ENCODE assay signal across 14 cellular contexts in the genomic region with DNA sequence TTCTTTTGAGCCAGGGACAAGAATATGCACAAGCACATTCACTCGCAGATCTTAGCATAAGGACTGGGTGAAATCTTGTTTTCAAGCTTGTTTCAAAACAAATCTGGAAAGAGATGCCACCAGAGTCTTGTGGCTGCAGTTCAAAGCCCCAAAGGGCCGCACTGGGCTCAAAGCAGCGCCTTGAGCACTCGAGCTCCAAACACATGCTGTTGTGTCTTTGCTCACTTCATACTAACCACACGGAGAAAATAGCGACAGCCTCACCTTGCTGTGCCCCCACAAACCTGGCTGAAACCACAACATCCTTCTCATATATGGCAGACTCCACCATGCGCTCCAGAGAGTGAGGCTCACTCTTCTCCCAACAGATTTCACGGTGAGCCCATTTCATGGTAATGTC. TPM values are rescaled to one million over a fixed set of nuclear protein-coding genes. Genes with fewer than 3 reads are reported as not detected.
DNase-seq lines count a peak whose midpoint lies in the region; ATAC-seq and TF ChIP-seq lines count a peak whose summit lies in the region.
"Had no signal": no experiment of that assay in that cellular context is flagged by ENCODE, and none has a peak within 500 bp of the region (broad histone marks: within the 10 kb centered on the region; RNA-seq: fewer than 3 reads in every experiment).

No MANE protein-coding gene starts in this region.

- intact Hi-C loops in body of pancreas (cut with DNase I), result no loop called here

- H3K4me3 ChIP-seq in thymus (ENCODE audit: low read length), result peak overlapping the region; percentile 14
- no peak overlapping the region for H3K4me3 ChIP-seq in body of pancreas
- H3K4me3 ChIP-seq: hepatocyte, PC-9, skin epidermis had no signal

- H3K27ac Mint-ChIP-seq in activated CD4-positive, alpha-beta memory T cell treated with anti-CD3 and anti-CD28 coated beads, Interleukin-2, amount 10 ng/mL, durations not matched to agents 7 days and 5 days, result peak overlapping the region; percentile 79
- peak overlapping the region; percentile 81 for H3K27ac Mint-ChIP-seq in activated naive CD8-positive, alpha-beta T cell treated with anti-CD3 and anti-CD28 coated beads, Interleukin-2, amount 10 ng/mL, durations not matched to agents 7 days and 5 days
- H3K27ac Mint-ChIP-seq: natural killer cell had no signal

- H3K27me3 Mint-ChIP-seq in activated CD4-positive, alpha-beta memory T cell treated with anti-CD3 and anti-CD28 coated beads, Interleukin-2, amount 10 ng/mL, durations not matched to agents 7 days and 5 days, result no peaks in the 10 kb centered on the region
- no peaks in the 10 kb centered on the region for H3K27me3 Mint-ChIP-seq in activated naive CD8-positive, alpha-beta T cell treated with anti-CD3 and anti-CD28 coated beads, Interleukin-2, amount 10 ng/mL, durations not matched to agents 7 days and 5 days

- peak; percentile 55 for DNase-seq in activated gamma-delta T cell treated with Interleukin-2 at 50 U/mL for 16 hours
- DNase-seq in activated gamma-delta T cell (lab: John Stamatoyannopoulos, UW), result no peak
- peak; percentile 60 for DNase-seq in activated CD4-positive, alpha-beta memory T cell treated with anti-CD3 and anti-CD28 coated beads, Interleukin-2, amount 10 ng/mL, durations not matched to agents 7 days and 5 days
- peak; percentile 54 for DNase-seq in activated naive CD8-positive, alpha-beta T cell treated with anti-CD3 and anti-CD28 coated beads, Interleukin-2, amount 10 ng/mL, durations not matched to agents 7 days and 5 days
- DNase-seq in body of pancreas, result no peak
- DNase-seq: natural killer cell, NCI-H1105 treated with DMSO at 0.1 percent for 48 hours, posterior cingulate gyrus had no signal

- CTCF ChIA-PET in activated CD4-positive, alpha-beta memory T cell treated with anti-CD3 and anti-CD28 coated beads, Interleukin-2, amount 10 ng/mL, durations not matched to agents 7 days and 5 days (lab: Charles Lee), result interaction anchor here (0.7 to 3.0 kb wide), 12 partner anchors 8 to 171 kb away, joined by 3 to 21 read pairs (median 7); no protein-coding TSS in a partner anchor

- H3K36me3 Mint-ChIP-seq in activated CD4-positive, alpha-beta memory T cell treated with anti-CD3 and anti-CD28 coated beads, Interleukin-2, amount 10 ng/mL, durations not matched to agents 7 days and 5 days (ENCODE audit: low read depth), result peaks cover 13% of the 10 kb centered on the region
- peaks cover 11% of the 10 kb centered on the region for H3K36me3 Mint-ChIP-seq in activated naive CD8-positive, alpha-beta T cell treated with anti-CD3 and anti-CD28 coated beads, Interleukin-2, amount 10 ng/mL, durations not matched to agents 7 days and 5 days
- H3K36me3 Mint-ChIP-seq: natural killer cell had no signal

- POLR2A ChIA-PET in activated CD4-positive, alpha-beta memory T cell treated with anti-CD3 and anti-CD28 coated beads, Interleukin-2, amount 10 ng/mL, durations not matched to agents 7 days and 5 days (lab: Charles Lee), result interaction anchor here (1.0 to 16.3 kb wide), 14 partner anchors 8 to 205 kb away, joined by 3 to 422 read pairs (median 5); a partner anchor contains a TSS
- POLR2A ChIA-PET in activated naive CD8-positive, alpha-beta T cell treated with anti-CD3 and anti-CD28 coated beads, Interleukin-2, amount 10 ng/mL, durations not matched to agents 7 days and 5 days (lab: Charles Lee), result interaction anchor here (1.1 to 3.1 kb wide), 10 partner anchors 8 to 43 kb away, joined by 3 to 16 read pairs (median 6); a partner anchor contains a TSS

- H3K9me3 Mint-ChIP-seq in activated CD4-positive, alpha-beta memory T cell treated with anti-CD3 and anti-CD28 coated beads, Interleukin-2, amount 10 ng/mL, durations not matched to agents 7 days and 5 days, result peaks cover 2% of the 10 kb centered on the region
- no peaks in the 10 kb centered on the region for H3K9me3 Mint-ChIP-seq in activated naive CD8-positive, alpha-beta T cell treated with anti-CD3 and anti-CD28 coated beads, Interleukin-2, amount 10 ng/mL, durations not matched to agents 7 days and 5 days
- H3K9me3 Mint-ChIP-seq: natural killer cell had no signal

- H3K4me1 ChIP-seq in thymus (ENCODE audit: control insufficient read depth, insufficient read depth, low read length) (peaks cover 45% of the 10 kb centered on the region), body of pancreas (no peaks in the 10 kb centered on the region)

- H3K27ac ChIP-seq in thymus (ENCODE audit: low read depth) (peak overlapping the region; percentile 80), body of pancreas (no peak overlapping the region)
- H3K27ac ChIP-seq: hepatocyte, PC-9 had no signal

- H3K4me1 Mint-ChIP-seq in activated CD4-positive, alpha-beta memory T cell treated with anti-CD3 and anti-CD28 coated beads, Interleukin-2, amount 10 ng/mL, durations not matched to agents 7 days and 5 days, result peaks cover 88% of the 10 kb centered on the region
- peaks cover 74% of the 10 kb centered on the region for H3K4me1 Mint-ChIP-seq in activated naive CD8-positive, alpha-beta T cell treated with anti-CD3 and anti-CD28 coated beads, Interleukin-2, amount 10 ng/mL, durations not matched to agents 7 days and 5 days

- H3K9me3 ChIP-seq in thymus (ENCODE audit: control insufficient read depth), result no peaks in the 10 kb centered on the region
- no peaks in the 10 kb centered on the region for H3K9me3 ChIP-seq in body of pancreas

- peak overlapping the region; percentile 12 for H3K4me3 Mint-ChIP-seq in activated CD4-positive, alpha-beta memory T cell treated with anti-CD3 and anti-CD28 coated beads, Interleukin-2, amount 10 ng/mL, durations not matched to agents 7 days and 5 days
- H3K4me3 Mint-ChIP-seq in activated naive CD8-positive, alpha-beta T cell treated with anti-CD3 and anti-CD28 coated beads, Interleukin-2, amount 10 ng/mL, durations not matched to agents 7 days and 5 days, result peak overlapping the region; percentile 72
- H3K4me3 Mint-ChIP-seq: natural killer cell had no signal

- H3K36me3 ChIP-seq in thymus (ENCODE audit: control insufficient read depth, insufficient read depth) (no peaks in the 10 kb centered on the region), body of pancreas (replicated peaks in 1 of 2; ENCODE audit: insufficient read depth in 1 of 2, low read depth in 2 of 2) (no peaks in the 10 kb centered on the region)

- ATAC-seq in activated naive CD8-positive, alpha-beta T cell treated with anti-CD3 and anti-CD28 coated beads, Interleukin-2, amount 10 ng/mL, durations not matched to agents 7 days and 5 days (ENCODE audit: low read depth), result peak; percentile 76
- ATAC-seq in GM21529 (IDR thresholded peaks at IDR 0.05; ENCODE audit: unreplicated experiment), result no peak
- no peak for ATAC-seq in HG03457 (IDR thresholded peaks at IDR 0.05; ENCODE audit: unreplicated experiment)
- ATAC-seq in body of pancreas, result no peak

- H3K27me3 ChIP-seq in thymus (ENCODE audit: control insufficient read depth, insufficient read depth), result no peaks in the 10 kb centered on the region
- no peaks in the 10 kb centered on the region for H3K27me3 ChIP-seq in body of pancreas

- 16% methylated on average over 8 of the region's 8 CpGs for WGBS in thymus
- WGBS in body of pancreas, 2 donors, result 76 to 80% methylated on average over 8 of the region's 8 CpGs

- no peak for TF ChIP-seq POLR2A in body of pancreas (IDR thresholded peaks at IDR 0.05)

- no peak for TF ChIP-seq CTCF in body of pancreas (IDR thresholded peaks at IDR 0.05)

RNA-seq across cellular contexts. Expression of a gene that starts 34.1 kb away (rescaled TPM):
- total RNA-seq in activated CD4-positive, alpha-beta memory T cell treated with anti-CD3 and anti-CD28 coated beads, Interleukin-2, amount 10 ng/mL, durations not matched to agents 7 days and 5 days, result 100 to 1,000 TPM; 271 to 273 TPM
- 100 to 1,000 TPM; 738 to 891 TPM for total RNA-seq in activated naive CD8-positive, alpha-beta T cell treated with anti-CD3 and anti-CD28 coated beads, Interleukin-2, amount 10 ng/mL, durations not matched to agents 7 days and 5 days
- 167 TPM for polyA plus RNA-seq in thymus
- total RNA-seq in body of pancreas, result 10 to 100 TPM; 13.5 to 27.0 TPM

Comparison
In these comparisons a context has a peak if more than half of its experiments do, and no peak if none do; other contexts are left out.
1. DNase-seq: peak in activated gamma-delta T cell treated with Interleukin-2 at 50 U/mL for 16 hours (single experiment), activated CD4-positive, alpha-beta memory T cell treated with anti-CD3 and anti-CD28 coated beads, Interleukin-2, amount 10 ng/mL, durations not matched to agents 7 days and 5 days (single experiment) and activated naive CD8-positive, alpha-beta T cell treated with anti-CD3 and anti-CD28 coated beads, Interleukin-2, amount 10 ng/mL, durations not matched to agents 7 days and 5 days (single experiment); none in activated gamma-delta T cell (single experiment) and body of pancreas (0 of 4).
2. RNA of a gene that starts 34.1 kb away (total RNA-seq): 738 to 891 TPM in activated naive CD8-positive, alpha-beta T cell treated with anti-CD3 and anti-CD28 coated beads, Interleukin-2, amount 10 ng/mL, durations not matched to agents 7 days and 5 days and 271 to 273 TPM in activated CD4-positive, alpha-beta memory T cell treated with anti-CD3 and anti-CD28 coated beads, Interleukin-2, amount 10 ng/mL, durations not matched to agents 7 days and 5 days; 13.5 to 27.0 TPM in body of pancreas; every median in the first group is over 4 times any median in the second.